In the genomic region with DNA sequence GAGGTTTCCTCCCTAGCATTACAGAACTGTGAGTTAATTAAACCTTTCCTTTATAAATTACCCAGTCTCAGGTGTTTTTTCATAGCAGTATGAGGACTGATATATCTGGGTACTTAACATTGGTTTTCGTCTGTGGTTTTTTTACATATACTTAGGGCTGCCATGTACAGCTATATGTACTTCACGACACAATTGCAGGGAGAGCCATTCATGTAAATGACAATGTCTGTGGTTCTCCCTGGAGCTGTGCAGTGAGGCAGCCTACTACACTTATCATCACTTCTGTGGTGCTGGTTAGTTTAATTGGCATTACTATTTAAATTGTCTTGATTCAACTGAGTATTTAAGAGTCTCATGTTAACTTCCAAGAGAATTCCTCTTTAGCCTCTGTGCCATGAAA, we compare ENCODE assay signal across 26 cellular contexts.
"Had no signal": no experiment of that assay in that cellular context is flagged by ENCODE, and none has a peak within 500 bp of the region (broad histone marks: within the 10 kb centered on the region; RNA-seq: fewer than 3 reads in every experiment).

No MANE protein-coding gene starts in this region.

- H3K27me3 ChIP-seq: hepatocyte, neutrophil, ovary, spleen, stomach, suprapubic skin, tibial nerve had no signal

- H3K27ac Mint-ChIP-seq: nephron had no signal

- H3K27me3 Mint-ChIP-seq: brain had no signal

- ATAC-seq: activated CD4-positive, CD25-positive, alpha-beta regulatory T cell treated with anti-CD3 and anti-CD28 coated beads, Interleukin-2, amount 50 U/mL, for 24 hours; activated T-cell treated with anti-CD3 and anti-CD28 coated beads, Interleukin-2, amount 50 U/mL, for 4 hours; esophagus mucosa; left lobe of liver; lower lobe of right lung had no signal

- H3K27ac ChIP-seq: hepatocyte, lower lobe of right lung, ovary, prostate gland, spleen, stomach, suprapubic skin, tibial nerve, VCaP had no signal

- H3K4me2 ChIP-seq: hepatocyte had no signal

- H3K9me3 Mint-ChIP-seq: activated T-cell treated with anti-CD3 and anti-CD28 coated beads, Interleukin-2, amount 50 U/mL, for 4 hours; immature natural killer cell; nephron had no signal

- H3K4me3 Mint-ChIP-seq: activated T-cell treated with anti-CD3 and anti-CD28 coated beads, Interleukin-2, amount 50 U/mL, for 4 hours; brain; immature natural killer cell; nephron had no signal

- H3K9me3 ChIP-seq: lower lobe of right lung, neutrophil, ovary, prostate gland, spleen, stomach, suprapubic skin, tibial nerve had no signal

- H2AFZ ChIP-seq: hepatocyte had no signal

- DNase-seq: activated CD4-positive, alpha-beta T cell treated with anti-CD3 and anti-CD28 coated beads, Interleukin-2, amount 50 U/mL, for 1 hour; activated CD8-positive, alpha-beta memory T cell treated with anti-CD3 and anti-CD28 coated beads, Interleukin-2, amount 50 U/mL, for 48 hours; activated naive CD4-positive, alpha-beta T cell treated with Interleukin-2 at 50 U/mL for 16 hours; activated T-cell treated with anti-CD3 and anti-CD28 coated beads, Interleukin-2, amount 50 U/mL, for 4 hours; aorta; effector CD8-positive, alpha-beta T cell; foreskin melanocyte; immature natural killer cell; lower lobe of right lung; ovary; spleen; stimulated activated CD4-positive, alpha-beta T cell treated with anti-CD3 and anti-CD28 coated beads, Interleukin-4, amount 100 ng/mL, for 24 hours; stomach; SW 1271; T-helper 2 cell had no signal

- H3K4me3 ChIP-seq: hepatocyte, lower lobe of right lung, ovary, prostate gland, spleen, stomach, suprapubic skin, tibial nerve had no signal

- H3K36me3 Mint-ChIP-seq: immature natural killer cell had no signal

- H3K4me1 ChIP-seq: prostate gland had no signal

- H3K36me3 ChIP-seq: lower lobe of right lung, ovary, prostate gland, tibial nerve had no signal
